15 cellular contexts compared by ENCODE assay signal in genomic region chr7:14504134-14504533, GRCh38.
DNase-seq lines count a peak whose midpoint lies in the region; ATAC-seq and TF ChIP-seq lines count a peak whose summit lies in the region.
"Had no signal": no experiment of that assay in that cellular context is flagged by ENCODE, and none has a peak within 500 bp of the region (broad histone marks: within the 10 kb centered on the region; RNA-seq: fewer than 3 reads in every experiment).

No MANE protein-coding gene starts in this region.

- no peaks in the 10 kb centered on the region for H3K9me3 ChIP-seq in colonic mucosa
- H3K9me3 ChIP-seq: SJSA1 had no signal

- H3K27ac ChIP-seq in colonic mucosa: no peak overlapping the region
- H3K27ac ChIP-seq: HL-60, SJSA1 had no signal

- no peak for ATAC-seq in GM21526 (IDR thresholded peaks at IDR 0.05; ENCODE audit: low FRiP score, unreplicated experiment)
- ATAC-seq in HG03097 (IDR thresholded peaks at IDR 0.05; ENCODE audit: low FRiP score, unreplicated experiment): no peak
- ATAC-seq: esophagus mucosa had no signal

- H3K4me1 ChIP-seq in colonic mucosa: no peaks in the 10 kb centered on the region
- H3K4me1 ChIP-seq: SJSA1 had no signal

- no peaks in the 10 kb centered on the region for H3K36me3 ChIP-seq in colonic mucosa
- H3K36me3 ChIP-seq: SJSA1 had no signal

- intact Hi-C loops in colonic mucosa (cut with DNase I): no loop called here

- H3K27me3 ChIP-seq in colonic mucosa: no peaks in the 10 kb centered on the region
- H3K27me3 ChIP-seq: SJSA1 had no signal

- no peak for TF ChIP-seq CTCF in colonic mucosa (IDR thresholded peaks at IDR 0.05)

- H3K4me3 ChIP-seq in colonic mucosa: no peak overlapping the region
- H3K4me3 ChIP-seq: SJSA1 had no signal

- no peak overlapping the region for H3K9ac ChIP-seq in colonic mucosa (ENCODE audit: low read depth in 2 of 2, low read length in 2 of 2)

- DNase-seq in COLO668 (lab: John Stamatoyannopoulos, UW; ENCODE audit: unreplicated experiment): peak; percentile 55
- DNase-seq in NCI-H1105 (lab: John Stamatoyannopoulos, UW): peak; percentile 64
- DNase-seq in amygdala (lab: John Stamatoyannopoulos, UW): peak in 30 of 56 donors; percentile 1 to 73 (median 26)
- DNase-seq in medulla oblongata (ENCODE audit: extremely low spot score): peak; percentile 72
- DNase-seq in colonic mucosa: no peak
- DNase-seq in AG08395 (ENCODE audit: low spot score): no peak
- DNase-seq: activated naive CD8-positive, alpha-beta T cell treated with anti-CD3 and anti-CD28 coated beads, Interleukin-2, amount 10 ng/mL, durations not matched to agents 7 days and 5 days; kidney glomerular epithelial cell; OCI-M1; stimulated activated CD4-positive, alpha-beta T cell treated with anti-CD3 and anti-CD28 coated beads, Interleukin-2, amount 100 ng/mL, for 24 hours had no signal

Comparison
In these comparisons a context has a peak if more than half of its experiments do, and no peak if none do; other contexts are left out.
1. DNase-seq: peak in COLO668 (single experiment), NCI-H1105 (single experiment), amygdala (30 of 56) and medulla oblongata (single experiment); none in colonic mucosa (single experiment) and AG08395 (single experiment).